ENCODE assay signal across 20 cellular contexts in genomic region chr12:86838709-86839108, GRCh38.
DNase-seq lines count a peak whose midpoint lies in the region; ATAC-seq and TF ChIP-seq lines count a peak whose summit lies in the region.
"Had no signal": no experiment of that assay in that cellular context is flagged by ENCODE, and none has a peak within 500 bp of the region (broad histone marks: within the 10 kb centered on the region; RNA-seq: fewer than 3 reads in every experiment).

No MANE protein-coding gene starts in this region.

- no peaks in the 10 kb centered on the region for H3K27me3 Mint-ChIP-seq in mesothelial cell of epicardium (ENCODE audit: low read depth)
- H3K27me3 Mint-ChIP-seq: T-cell had no signal

- DNase-seq in NCI-H2227 (lab: John Stamatoyannopoulos, UW; ENCODE audit: unreplicated experiment) (peak; percentile 7), NCI-H2227 treated with DMSO at 0.1 percent for 48 hours (lab: John Stamatoyannopoulos, UW) (no peak), dorsolateral prefrontal cortex (peak in 5 of 10 donors; percentile 4 to 44 (median 32)), islet precursor cell (peak; percentile 41), testis (peak; percentile 43), mesothelial cell of epicardium (ENCODE audit: low spot score in 2 of 2, unreplicated experiment in 2 of 2) (no peak), NCI-H2107 (lab: John Stamatoyannopoulos, UW) (no peak)
- DNase-seq: 8988T; DMS53; heart left ventricle; kidney glomerular epithelial cell; NCI-H2029; NCI-H82; psoas muscle; stimulated activated naive CD4-positive, alpha-beta T cell; T-cell had no signal

- H3K4me3 Mint-ChIP-seq in mesothelial cell of epicardium: no peak overlapping the region
- H3K4me3 Mint-ChIP-seq: activated T-helper 1 cell treated with anti-CD3 and anti-CD28 coated beads, Interleukin-12 subunit alpha, Interleukin-12 subunit beta, Interleukin-2, Interleukin-4 antibody, amounts not matched to agents 30 ng/mL and 10 ng/mL and 1 ng/mL, durations not matched to agents 14 hours and 24 hours and 36 hours; T-cell had no signal

- no peaks in the 10 kb centered on the region for H3K9me3 ChIP-seq in testis
- H3K9me3 ChIP-seq: heart left ventricle, psoas muscle had no signal

- no peaks in the 10 kb centered on the region for H3K9me3 Mint-ChIP-seq in mesothelial cell of epicardium
- H3K9me3 Mint-ChIP-seq: activated T-helper 1 cell treated with anti-CD3 and anti-CD28 coated beads, Interleukin-12 subunit alpha, Interleukin-12 subunit beta, Interleukin-2, Interleukin-4 antibody, amounts not matched to agents 30 ng/mL and 10 ng/mL and 1 ng/mL, durations not matched to agents 14 hours and 24 hours and 36 hours had no signal

- H3K4me1 Mint-ChIP-seq in mesothelial cell of epicardium: peaks cover 9% of the 10 kb centered on the region
- H3K4me1 Mint-ChIP-seq: T-cell had no signal

- H3K4me3 ChIP-seq in dorsolateral prefrontal cortex: peak overlapping the region in 58 of 59 donors; percentile 2 to 61 (median 40)
- no peak overlapping the region for H3K4me3 ChIP-seq in testis
- H3K4me3 ChIP-seq: psoas muscle had no signal

- intact Hi-C loops in dorsolateral prefrontal cortex (cut with DNase I) (no loop called here), testis (cut with DNase I; ENCODE audit: low total_unique reads) (no loop called here)

- H3K36me3 ChIP-seq in testis (ENCODE audit: low read depth, missing control alignments): no peaks in the 10 kb centered on the region
- H3K36me3 ChIP-seq: heart left ventricle had no signal

- TF ChIP-seq POLR2A in testis (IDR thresholded peaks at IDR 0.05): no peak

- peak in 34 of 56 donors; percentile 8 to 47 (median 26) for TF ChIP-seq CTCF in dorsolateral prefrontal cortex (IDR thresholded peaks at IDR 0.05 in 54 of 56, conservative IDR thresholded peaks at IDR 0.05 in 2 of 56; ENCODE audit: low read depth in 1 of 56, partially characterized antibody in 56 of 56)
- TF ChIP-seq CTCF in testis (IDR thresholded peaks at IDR 0.05): no peak
- no peak for TF ChIP-seq CTCF in mesothelial cell of epicardium (IDR thresholded peaks at IDR 0.05; ENCODE audit: unreplicated experiment)

- no peaks in the 10 kb centered on the region for H3K4me1 ChIP-seq in testis
- H3K4me1 ChIP-seq: heart left ventricle, psoas muscle had no signal

- ATAC-seq in esophagus mucosa: no peak
- ATAC-seq: heart left ventricle, psoas muscle, T-cell had no signal

- H3K27ac Mint-ChIP-seq in mesothelial cell of epicardium: no peak overlapping the region
- H3K27ac Mint-ChIP-seq: activated T-helper 1 cell treated with anti-CD3 and anti-CD28 coated beads, Interleukin-12 subunit alpha, Interleukin-12 subunit beta, Interleukin-2, Interleukin-4 antibody, amounts not matched to agents 30 ng/mL and 10 ng/mL and 1 ng/mL, durations not matched to agents 14 hours and 24 hours and 36 hours; T-cell had no signal

- H3K27ac ChIP-seq in dorsolateral prefrontal cortex: peak overlapping the region in 30 of 59 donors; percentile 2 to 70 (median 45)
- no peak overlapping the region for H3K27ac ChIP-seq in testis
- H3K27ac ChIP-seq: C4-2B, heart left ventricle, psoas muscle, RWPE1 had no signal

- H3K36me3 Mint-ChIP-seq in mesothelial cell of epicardium: no peaks in the 10 kb centered on the region
- H3K36me3 Mint-ChIP-seq: T-cell had no signal

- H3K27me3 ChIP-seq in dorsolateral prefrontal cortex (no peaks in the 10 kb centered on the region), testis (no peaks in the 10 kb centered on the region)
- H3K27me3 ChIP-seq: heart left ventricle had no signal

- 19 to 22% methylated on average over 4 of the region's 4 CpGs for WGBS in testis, 2 donors

Comparison
In these comparisons a context has a peak if more than half of its experiments do, and no peak if none do; other contexts are left out.
1. DNase-seq: peak in NCI-H2227 (single experiment), islet precursor cell (single experiment) and testis (single experiment); none in NCI-H2227 treated with DMSO at 0.1 percent for 48 hours (single experiment), mesothelial cell of epicardium (0 of 2) and NCI-H2107 (single experiment).
2. H3K27ac ChIP-seq: peak in dorsolateral prefrontal cortex (30 of 59); none in testis (0 of 2).
3. H3K4me3 ChIP-seq: peak in dorsolateral prefrontal cortex (58 of 59); none in testis (0 of 2).
4. CTCF ChIP-seq: peak in dorsolateral prefrontal cortex (34 of 56); none in testis (0 of 3) and mesothelial cell of epicardium (single experiment).